In the genomic region with DNA sequence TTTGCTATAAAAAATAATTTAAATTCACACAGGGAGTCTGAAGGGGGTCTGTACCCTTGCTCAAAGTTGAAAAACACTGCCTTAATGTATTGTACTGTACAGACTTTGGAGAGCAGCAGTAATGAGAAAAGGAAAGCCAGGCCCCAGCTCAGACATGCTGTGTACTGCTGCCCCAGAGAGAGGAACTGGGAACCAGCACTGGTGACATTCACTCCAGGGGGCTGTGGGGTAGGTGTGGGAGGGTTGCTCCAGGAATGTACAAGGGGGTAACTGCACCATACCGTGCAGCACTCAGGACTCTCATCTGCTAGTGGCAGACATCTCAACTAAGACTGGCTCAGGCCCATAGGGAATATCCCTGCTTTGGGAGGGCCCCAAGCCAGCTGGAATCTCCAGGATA, we compare ENCODE assay signal across 22 cellular contexts.
"Had no signal": no experiment of that assay in that cellular context is flagged by ENCODE, and none has a peak within 500 bp of the region (broad histone marks: within the 10 kb centered on the region; RNA-seq: fewer than 3 reads in every experiment).

No MANE protein-coding gene starts in this region.

- ATAC-seq: heart right ventricle, left colon, upper lobe of right lung had no signal

- H3K4me1 ChIP-seq: spleen had no signal

- H3K27ac Mint-ChIP-seq: activated CD4-positive, alpha-beta T cell treated with anti-CD3 and anti-CD28 coated beads for 36 hours; activated CD8-positive, alpha-beta T cell treated with anti-CD3 and anti-CD28 coated beads for 36 hours; activated naive CD4-positive, alpha-beta T cell treated with anti-CD3 and anti-CD28 coated beads, Interleukin-2, amount 10 ng/mL, durations not matched to agents 7 days and 5 days; activated T-helper 2 cell treated with anti-CD3 and anti-CD28 coated beads, Interferon-gamma antibody, Interleukin-2, Interleukin-4, amounts not matched to agents 10 μg/mL and 5 μg/mL and 100 μg/mL, durations not matched to agents 14 hours and 24 hours and 36 hours; mesothelial cell of epicardium; nephron; stimulated activated naive B cell treated with anti-CD40 and anti-IgM and Interleukin-4, amounts not matched to agents 10 μg/mL and 1 μg/mL and 100 μg/mL, for 72 hours had no signal

- H3K27me3 ChIP-seq: brain microvascular endothelial cell, heart right ventricle, spleen, upper lobe of right lung had no signal

- H3K4me3 Mint-ChIP-seq: activated CD4-positive, alpha-beta T cell treated with anti-CD3 and anti-CD28 coated beads for 36 hours; activated CD8-positive, alpha-beta T cell treated with anti-CD3 and anti-CD28 coated beads for 36 hours; activated naive CD4-positive, alpha-beta T cell treated with anti-CD3 and anti-CD28 coated beads, Interleukin-2, amount 10 ng/mL, durations not matched to agents 7 days and 5 days; mesothelial cell of epicardium; nephron; stimulated activated naive B cell treated with anti-CD40 and anti-IgM and Interleukin-4, amounts not matched to agents 10 μg/mL and 1 μg/mL and 100 μg/mL, for 72 hours had no signal

- H3K36me3 ChIP-seq: brain microvascular endothelial cell, heart right ventricle, lower lobe of right lung, spleen, thoracic aorta, upper lobe of right lung had no signal

- H3K4me3 ChIP-seq: coronary artery, heart right ventricle, lower lobe of right lung, spleen, thoracic aorta, upper lobe of right lung had no signal

- H3K36me3 Mint-ChIP-seq: activated naive CD4-positive, alpha-beta T cell treated with anti-CD3 and anti-CD28 coated beads, Interleukin-2, amount 10 ng/mL, durations not matched to agents 7 days and 5 days; mesothelial cell of epicardium had no signal

- H3K9me3 ChIP-seq: lower lobe of right lung, thoracic aorta, upper lobe of right lung had no signal

- H3K4me1 Mint-ChIP-seq: activated naive CD4-positive, alpha-beta T cell treated with anti-CD3 and anti-CD28 coated beads, Interleukin-2, amount 10 ng/mL, durations not matched to agents 7 days and 5 days; mesothelial cell of epicardium; nephron had no signal

- DNase-seq: activated CD4-positive, alpha-beta T cell treated with anti-CD3 and anti-CD28 coated beads for 36 hours; activated CD8-positive, alpha-beta T cell treated with anti-CD3 and anti-CD28 coated beads for 36 hours; activated naive CD4-positive, alpha-beta T cell treated with anti-CD3 and anti-CD28 coated beads, Interleukin-2, amount 10 ng/mL, durations not matched to agents 7 days and 5 days; activated T-cell treated with anti-CD3 and anti-CD28 coated beads, Interleukin-2, amount 50 U/mL, for 1 hour; aorta; brain microvascular endothelial cell; erythroblast; heart right ventricle; islet precursor cell; left colon; lower lobe of right lung; posterior cingulate gyrus; retina; spleen; stimulated activated CD4-positive, alpha-beta T cell treated with anti-CD3 and anti-CD28 coated beads, Interleukin-4, amount 100 ng/mL, for 4 hours; stimulated activated naive B cell treated with anti-CD40 and anti-IgM and Interleukin-4, amounts not matched to agents 10 μg/mL and 1 μg/mL and 100 μg/mL, for 72 hours; upper lobe of right lung had no signal

- H3K27ac ChIP-seq: brain microvascular endothelial cell, coronary artery, heart right ventricle, lower lobe of right lung, thoracic aorta, upper lobe of right lung had no signal
